In genomic region chr16:68902376-68903345, GRCh38 we compare ENCODE assay signal across 8 cellular contexts. TPM values are rescaled to one million over a fixed set of nuclear protein-coding genes. Genes with fewer than 3 reads are reported as not detected.
DNase-seq lines count a peak whose midpoint lies in the region; ATAC-seq, FAIRE-seq and TF ChIP-seq lines count a peak whose summit lies in the region.

No MANE protein-coding gene starts in this region.

- H3K4me1 Mint-ChIP-seq in Caco-2 (ENCODE audit: low read depth, unreplicated experiment) (peaks cover 16% of the 10 kb centered on the region), MCF 10A (ENCODE audit: insufficient read depth, unreplicated experiment) (no peaks in the 10 kb centered on the region)

- H3K36me3 Mint-ChIP-seq in Caco-2 (ENCODE audit: insufficient read depth, unreplicated experiment) (peaks cover 7% of the 10 kb centered on the region), MCF 10A (ENCODE audit: insufficient read depth, unreplicated experiment) (peaks cover 33% of the 10 kb centered on the region)

- H3K27me3 Mint-ChIP-seq in Caco-2 (ENCODE audit: insufficient read depth, unreplicated experiment) (no peaks in the 10 kb centered on the region), MCF 10A (ENCODE audit: insufficient read depth, unreplicated experiment) (no peaks in the 10 kb centered on the region)

- no peaks in the 10 kb centered on the region for H3K9me3 Mint-ChIP-seq in Caco-2 (ENCODE audit: unreplicated experiment)
- H3K9me3 Mint-ChIP-seq in MCF 10A (ENCODE audit: unreplicated experiment), result no peaks in the 10 kb centered on the region

- H3K4me3 Mint-ChIP-seq in Caco-2 (ENCODE audit: unreplicated experiment) (no peak overlapping the region), MCF 10A (ENCODE audit: unreplicated experiment) (no peak overlapping the region)

- H3K9me3 ChIP-seq in Caco-2, result no peaks in the 10 kb centered on the region

- no peak overlapping the region for H3K4me3 ChIP-seq in Caco-2 (ENCODE audit: low read depth, low read length)
- no peak overlapping the region for H3K4me3 ChIP-seq in kidney epithelial cell (ENCODE audit: low read depth, low read length)

- ATAC-seq in GM18861 (IDR thresholded peaks at IDR 0.05; ENCODE audit: unreplicated experiment) (no peak), GM21576 (IDR thresholded peaks at IDR 0.05; ENCODE audit: unreplicated experiment) (no peak)

- peaks cover 16% of the 10 kb centered on the region for H3K4me1 ChIP-seq in Caco-2

- BruUV-seq in Caco-2 (replicated peaks; lab: Mats Ljungman, UMichigan), result no TSS peak
- no TSS peak for BruUV-seq in MCF 10A (replicated peaks; lab: Mats Ljungman, UMichigan)

- intact Hi-C loops in Caco-2 (cut with micrococcal nuclease; ENCODE audit: unreplicated experiment), result loop anchor here (1.0 kb wide), 5 partner anchors 55 to 374 kb away; partner anchors contain the start of gene HAS3
- intact Hi-C loops in MCF 10A (cut with micrococcal nuclease), result loop anchor here (1.0 kb wide), 3 partner anchors 203 to 372 kb away; partner anchors contain the start of gene HAS3

- POLR2A ChIA-PET in Caco-2 (lab: Charles Lee), result no interaction called here
- POLR2A ChIA-PET in MCF 10A (lab: Yijun Ruan, JAX), result interaction anchor here (0.6 to 2.0 kb wide), 11 partner anchors 18 to 227 kb away, joined by 3 to 6 read pairs (median 3); partner anchors contain the start of gene HAS3

- peak overlapping the region; percentile 29 for H3K27ac Mint-ChIP-seq in Caco-2 (ENCODE audit: unreplicated experiment)
- H3K27ac Mint-ChIP-seq in MCF 10A (ENCODE audit: low read depth, unreplicated experiment), result no peak overlapping the region

- no peak for FAIRE-seq in urothelium cell line (lab: Jason Lieb, UNC)

- peak; percentile 57 to 79 for DNase-seq in Caco-2
- peak; percentile 74 for DNase-seq in HPDE6-E6E7 (ENCODE audit: extremely low spot score)
- peak; percentile 21 for DNase-seq in NCI-H526 treated with DMSO at 0.1 percent for 48 hours (lab: John Stamatoyannopoulos, UW)
- peak; percentile 81 for DNase-seq in MCF 10A (ENCODE audit: unreplicated experiment)
- DNase-seq in kidney epithelial cell (ENCODE audit: low read depth), result peak; percentile 12
- DNase-seq in urothelium cell line (ENCODE audit: low spot score), result peak; percentile 39

- H3K36me3 ChIP-seq in Caco-2 (ENCODE audit: control insufficient read depth, insufficient read depth, low read length) (no peaks in the 10 kb centered on the region), kidney epithelial cell (ENCODE audit: control insufficient read depth, insufficient read depth, low read length) (no peaks in the 10 kb centered on the region)

- CTCF ChIA-PET in Caco-2 (lab: Charles Lee), result interaction anchor here (0.6 to 1.6 kb wide), 5 partner anchors 155 to 385 kb away, joined by 3 to 10 read pairs (median 5); partner anchors contain the start of gene HAS3
- CTCF ChIA-PET in MCF 10A (lab: Yijun Ruan, JAX), result interaction anchor here (0.5 to 5.7 kb wide), 40 partner anchors 9 to 396 kb away, joined by 3 to 97 read pairs (median 4); partner anchors contain the start of gene HAS3

- TF ChIP-seq CTCF in Caco-2 (IDR thresholded peaks at IDR 0.05; ENCODE audit: insufficient read depth in 1 of 2, low read depth in 1 of 2, low read length in 1 of 2, severe bottlenecking in 1 of 2, unreplicated experiment in 1 of 2) (peak; percentile 73 to 87), MCF 10A (IDR thresholded peaks at IDR 0.05; ENCODE audit: unreplicated experiment) (peak; percentile 76), kidney epithelial cell (IDR thresholded peaks at IDR 0.05; ENCODE audit: insufficient read depth, low read length, poor library complexity, severe bottlenecking) (peak; percentile 85)

- H3K27me3 ChIP-seq in Caco-2 (replicated peaks; ENCODE audit: control insufficient read depth, insufficient read depth, low read length) (no peaks in the 10 kb centered on the region), kidney epithelial cell (ENCODE audit: control insufficient read depth, insufficient read depth, low read length) (no peaks in the 10 kb centered on the region)

RNA-seq across cellular contexts. Expression of gene TANGO6, which starts 59.3 kb away (rescaled TPM):
- total RNA-seq in Caco-2 (2022) (17.0 and 18.2 TPM in 2 replicates), MCF 10A (2022) (14.6 and 21.8 TPM in 2 replicates), kidney epithelial cell (10.9 and 15.8 TPM in 2 replicates)

Comparison
In these comparisons a context has a peak if more than half of its experiments do, and no peak if none do; other contexts are left out.
1. DNase-seq: peak in every context shown above with its lines; median percentile 81 in MCF 10A; 74 in HPDE6-E6E7; 68 in Caco-2; 39 in urothelium cell line; 21 in NCI-H526 treated with DMSO at 0.1 percent for 48 hours; 12 in kidney epithelial cell.